8 cellular contexts compared by ENCODE assay signal in the genomic region with DNA sequence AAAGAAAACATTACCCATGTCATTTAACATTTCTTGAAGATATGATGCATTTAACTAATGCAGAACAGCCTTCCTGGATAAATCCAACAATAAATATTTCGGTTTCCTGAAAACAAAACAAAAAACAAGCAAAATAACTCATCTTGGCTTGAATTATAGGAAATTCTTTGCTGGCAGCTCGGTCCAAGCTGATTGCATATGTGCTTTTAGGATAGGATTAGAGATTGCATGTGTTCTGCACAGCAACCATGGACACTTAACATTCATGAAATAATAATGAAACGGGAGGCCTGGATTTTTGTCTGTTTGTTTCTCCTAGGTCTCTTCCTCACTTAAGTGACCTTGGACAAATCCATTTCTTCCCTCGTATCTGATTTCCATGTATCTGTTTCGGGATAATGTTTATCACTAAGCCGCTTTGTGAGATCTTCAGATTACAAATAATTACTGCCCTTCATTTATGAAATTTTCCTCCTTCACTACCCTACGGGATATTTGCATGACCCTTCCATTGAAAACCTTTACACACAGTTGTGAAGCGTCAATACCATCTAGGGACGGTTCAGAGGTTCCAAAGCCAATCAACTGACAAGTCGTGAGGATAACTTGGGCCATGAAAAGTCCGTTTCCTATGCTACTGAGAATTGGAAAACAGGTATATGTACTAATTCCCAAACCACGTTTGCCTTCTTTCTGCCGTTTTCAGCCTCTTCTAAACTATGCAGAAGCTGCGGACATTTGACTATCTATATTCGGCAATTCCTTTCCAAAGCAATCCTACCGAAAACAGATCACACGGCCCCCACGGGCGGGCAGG. TPM values are rescaled to one million over a fixed set of nuclear protein-coding genes. Genes with fewer than 3 reads are reported as not detected.
DNase-seq lines count a peak whose midpoint lies in the region; ATAC-seq, FAIRE-seq and TF ChIP-seq lines count a peak whose summit lies in the region.

No MANE protein-coding gene starts in this region.

- peaks cover 35% of the 10 kb centered on the region for H3K79me2 ChIP-seq in HepG2 (ENCODE audit: insufficient read depth, low read length)

- FAIRE-seq in HepG2 (lab: Jason Lieb, UNC), result no peak

- peak overlapping the region; percentile 82 to 97 (median 95) for H3K27ac Mint-ChIP-seq in CD8-positive, alpha-beta memory T cell

- TF ChIP-seq POLR2A in HepG2 (IDR thresholded peaks at IDR 0.05; ENCODE audit: insufficient read depth in 1 of 2, low read depth in 2 of 2, low read length in 2 of 2), result no peak; a peak in 1 of 4 replicates
- TF ChIP-seq POLR2A in thyroid gland (IDR thresholded peaks at IDR 0.05), result no peak

- peak overlapping the region; percentile 97 for H3K4me2 ChIP-seq in HepG2 (ENCODE audit: low read depth, low read length)

- peaks cover 9 to 49% (median 18%) of the 10 kb centered on the region in 3 donors for H3K36me3 Mint-ChIP-seq in CD8-positive, alpha-beta memory T cell

- CTCF ChIA-PET in CD8-positive, alpha-beta memory T cell (lab: Charles Lee), result interaction anchor here (0.6 to 3.0 kb wide), 6 partner anchors 27 to 587 kb away, joined by 3 to 33 read pairs (median 3); a partner anchor contains a TSS
- CTCF ChIA-PET in HepG2 (lab: Yijun Ruan, JAX; ENCODE audit: low intra/inter-chr PET ratio, low total read pairs), result no interaction called here

- TF ChIP-seq EP300 in HepG2 (IDR thresholded peaks at IDR 0.05; ENCODE audit: low read depth in 2 of 2, low read length in 2 of 2), result no peak
- no peak for TF ChIP-seq EP300 in HepG2 (CRISPR knock-in tag; IDR thresholded peaks at IDR 0.05; ENCODE audit: borderline replicate concordance)

- peak overlapping the region; percentile 42 for H3K4me3 ChIP-seq in CD8-positive, alpha-beta memory T cell (ENCODE audit: low read length)
- H3K4me3 ChIP-seq in HepG2 (replicated peaks in 1 of 3; ENCODE audit: insufficient read depth in 1 of 3, low read depth in 2 of 3, low read length in 3 of 3) (peak overlapping the region; percentile 67 to 95 (median 92)), thyroid gland (replicated peaks in 1 of 3) (peak overlapping the region; percentile 42 to 70 (median 60))

- no peak overlapping the region for H2AFZ ChIP-seq in HepG2 (ENCODE audit: low read length)

- no peaks in the 10 kb centered on the region for H3K27me3 Mint-ChIP-seq in CD8-positive, alpha-beta memory T cell

- POLR2A ChIA-PET in CD8-positive, alpha-beta memory T cell (lab: Charles Lee), result interaction anchor here (0.7 to 4.7 kb wide), 14 partner anchors 9 to 683 kb away, joined by 3 to 171 read pairs (median 5); a partner anchor contains a TSS
- POLR2A ChIA-PET in HepG2 (lab: Yijun Ruan, JAX), result interaction anchor here (0.8 to 3.9 kb wide), 21 partner anchors 8 to 633 kb away, joined by 3 to 45 read pairs (median 7); a partner anchor contains a TSS

- H3K4me1 Mint-ChIP-seq in CD8-positive, alpha-beta memory T cell, result peaks cover 35 to 49% (median 36%) of the 10 kb centered on the region in 3 donors

- in situ Hi-C loops in HepG2 (cut with HindIII; ENCODE audit: extremely low pct_ligation_motif_present, low pct_unique_long_range_greater_than_20kb), result no loop called here

- DNase-seq in CD8-positive, alpha-beta memory T cell, result no peak
- DNase-seq in HepG2 (ENCODE audit: low spot score), result no peak
- no peak for DNase-seq in thyroid gland
- no peak for DNase-seq in RPMI8226

- peaks cover 30% of the 10 kb centered on the region for H4K20me1 ChIP-seq in HepG2 (ENCODE audit: insufficient read depth, low read length)

- intact Hi-C loops in HepG2 (cut with micrococcal nuclease; ENCODE audit: unreplicated experiment) (loop anchor here (5.0 kb wide), 1 partner anchor 34 kb away; no protein-coding TSS in a partner anchor), thyroid gland (cut with DNase I) (loop anchor here (5.0 kb wide), 1 partner anchor 61 kb away; no protein-coding TSS in a partner anchor)

- H3K27ac ChIP-seq in CD8-positive, alpha-beta memory T cell (ENCODE audit: low read depth, low read length), result peak overlapping the region; percentile 66
- H3K27ac ChIP-seq in KOPT-K1 (ENCODE audit: low read depth, low read length, poor library complexity, severe bottlenecking) (peak overlapping the region; percentile 94), angular gyrus (ENCODE audit: low read depth, low read length) (peak overlapping the region; percentile 98), HepG2 (ENCODE audit: extremely low read length, insufficient read depth, low read length) (peak overlapping the region; percentile 98), thyroid gland (peak overlapping the region; percentile 94 to 99 (median 97))

- H3K4me3 Mint-ChIP-seq in CD8-positive, alpha-beta memory T cell, result peak overlapping the region; percentile 83 to 92 (median 89)

- TSS peak; percentile 75 for BruUV-seq in HepG2 (replicated peaks; lab: Mats Ljungman, UMichigan)

- 0 out of 3 replicates have a peak, but pooled peaks have one; percentile 1 for ATAC-seq in HepG2
- no peak for ATAC-seq in HG02623 (IDR thresholded peaks at IDR 0.05; ENCODE audit: unreplicated experiment)
- no peak for ATAC-seq in HG03520 (IDR thresholded peaks at IDR 0.05; ENCODE audit: unreplicated experiment)

- no peaks in the 10 kb centered on the region for H3K9me3 Mint-ChIP-seq in CD8-positive, alpha-beta memory T cell

- WGBS in HepG2 (ENCODE audit: low lambda C conversion rate), result 11% methylated on average over 19 of the region's 19 CpGs
- WGBS in thyroid gland, 2 donors, result 20% methylated on average over 18 to 19 of the region's 19 CpGs

- peaks cover 33% of the 10 kb centered on the region for H3K4me1 ChIP-seq in CD8-positive, alpha-beta memory T cell (ENCODE audit: insufficient read depth, low read length)
- H3K4me1 ChIP-seq in HepG2 (ENCODE audit: insufficient read depth, low read length) (peaks cover 24% of the 10 kb centered on the region), thyroid gland (peaks cover 20% of the 10 kb centered on the region in 2 donors)

- peaks cover 13% of the 10 kb centered on the region for H3K36me3 ChIP-seq in CD8-positive, alpha-beta memory T cell (ENCODE audit: insufficient read depth, low read length)
- H3K36me3 ChIP-seq in KOPT-K1 (ENCODE audit: insufficient read depth, low read length) (peaks cover 21% of the 10 kb centered on the region), HepG2 (replicated peaks in 1 of 2; ENCODE audit: control insufficient read depth in 1 of 2, insufficient read depth in 2 of 2, low read length in 2 of 2) (peaks cover 1 to 9% of the 10 kb centered on the region in 2 experiments; a peak in 3 of 5 replicates), thyroid gland (peaks cover 0 to 3% of the 10 kb centered on the region in 2 donors)

- no peaks in the 10 kb centered on the region for H3K27me3 ChIP-seq in CD8-positive, alpha-beta memory T cell (ENCODE audit: insufficient read depth, low read length, poor library complexity, severe bottlenecking)
- H3K27me3 ChIP-seq in HepG2 (ENCODE audit: control insufficient read depth in 1 of 2, insufficient read depth in 2 of 2, low read length in 2 of 2), result no peaks in the 10 kb centered on the region; a peak in 1 of 5 replicates
- H3K27me3 ChIP-seq in thyroid gland, result no peaks in the 10 kb centered on the region

- no peaks in the 10 kb centered on the region for H3K9me3 ChIP-seq in CD8-positive, alpha-beta memory T cell (ENCODE audit: low read length)
- no peaks in the 10 kb centered on the region for H3K9me3 ChIP-seq in KOPT-K1 (ENCODE audit: insufficient read depth, low read length, poor library complexity, severe bottlenecking)
- H3K9me3 ChIP-seq in HepG2 (ENCODE audit: low read length), result no peaks in the 10 kb centered on the region
- no peaks in the 10 kb centered on the region for H3K9me3 ChIP-seq in thyroid gland

- TF ChIP-seq CTCF in HepG2 (CRISPR knock-in tag; IDR thresholded peaks at IDR 0.05) (no peak), thyroid gland (IDR thresholded peaks at IDR 0.05) (no peak)

- peak overlapping the region; percentile 97 for H3K9ac ChIP-seq in HepG2 (ENCODE audit: insufficient read depth, low read depth, low read length)

- TF ChIP-seq RAD21 in HepG2 (CRISPR knock-in tag; IDR thresholded peaks at IDR 0.05), result no peak

TF ChIP-seq in HepG2, 621 proteins besides CTCF, POLR2A, EP300 and RAD21 (continues in another document):
- TF ChIP-seq ZBTB42 (CRISPR knock-in tag; IDR thresholded peaks at IDR 0.05) (0 out of 2 replicates have a peak, but pooled peaks have one; percentile 22), ELF3 (CRISPR knock-in tag; IDR thresholded peaks at IDR 0.05) (no peak), KLF12 (CRISPR knock-in tag; IDR thresholded peaks at IDR 0.05; ENCODE audit: borderline replicate concordance) (0 out of 2 replicates have a peak, but pooled peaks have one; percentile 10)
- TF ChIP-seq, protein P1, sequence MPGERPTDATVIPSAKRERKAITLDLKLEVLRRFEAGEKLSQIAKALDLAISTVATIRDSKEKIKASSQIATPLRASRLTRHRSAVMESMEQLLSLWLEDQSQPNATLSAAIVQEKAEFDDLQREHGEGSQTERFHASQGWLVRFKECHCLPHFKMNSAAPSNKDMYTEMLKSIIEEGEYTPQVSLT (CRISPR knock-in tag; IDR thresholded peaks at IDR 0.05; ENCODE audit: borderline replicate concordance, low read depth), result 0 out of 2 replicates have a peak, but pooled peaks have one; percentile 19

RNA-seq across cellular contexts. Expression of a gene that starts 1.3 kb away (rescaled TPM):
- total RNA-seq in CD8-positive, alpha-beta memory T cell, result 100 to 1,000 TPM; 356 to 372 TPM
- 803 TPM for polyA plus RNA-seq in CD8-positive, alpha-beta memory T cell
- 221 and 312 TPM in 2 replicates for total RNA-seq in HepG2 (2016; rRNA removed; fragmentation: Illumina TruSeq; extraction: Trizol)
- total RNA-seq in HepG2 (2016; cell fraction: cytosol; rRNA removed; fragmentation: Illumina TruSeq; extraction: Trizol; ENCODE audit: low read depth), result 48.7 and 49.7 TPM in 2 replicates
- total RNA-seq in HepG2 (2016; cell fraction: insoluble cytoplasmic fraction; rRNA removed; fragmentation: Illumina TruSeq; extraction: Trizol), result 221 and 332 TPM in 2 replicates
- total RNA-seq in HepG2 (2016; cell fraction: membrane; rRNA removed; fragmentation: Illumina TruSeq; extraction: Trizol), result 115 and 120 TPM in 2 replicates
- total RNA-seq in HepG2 (2016; cell fraction: nucleus; rRNA removed; fragmentation: Illumina TruSeq; extraction: Trizol), result 113 and 117 TPM in 2 replicates
- polyA plus RNA-seq in HepG2 (2011; rRNA removed), result 244 and 320 TPM in 2 replicates
- 305 and 322 TPM in 2 replicates for polyA plus RNA-seq in HepG2 (2011; cell fraction: cytosol; rRNA removed)
- 46.1 and 49.0 TPM in 2 replicates for polyA plus RNA-seq in HepG2 (2011; cell fraction: nucleus; rRNA removed)
- polyA plus RNA-seq in HepG2 (2012), result 222 and 335 TPM in 2 replicates
- polyA plus RNA-seq in HepG2 (2016; cell fraction: cytosol; fragmentation: Illumina TruSeq; extraction: Trizol; ENCODE audit: low read depth), result 115 and 127 TPM in 2 replicates
- 671 and 752 TPM in 2 replicates for polyA plus RNA-seq in HepG2 (2016; cell fraction: insoluble cytoplasmic fraction; fragmentation: Illumina TruSeq; extraction: Trizol; ENCODE audit: low read depth)
- polyA plus RNA-seq in HepG2 (2016; cell fraction: membrane; fragmentation: Illumina TruSeq; extraction: Trizol; ENCODE audit: low read depth), result 212 and 224 TPM in 2 replicates
- 301 and 310 TPM in 2 replicates for polyA plus RNA-seq in HepG2 (2016; cell fraction: nucleus; fragmentation: Illumina TruSeq; extraction: Trizol; ENCODE audit: insufficient read depth, low read depth)
- 36.8 and 90.2 TPM in 2 replicates for polyA minus RNA-seq in HepG2 (2011; rRNA and poly(A)+ RNA removed; ENCODE audit: low replicate concordance)
- 57.0 and 59.4 TPM in 2 replicates for polyA minus RNA-seq in HepG2 (2011; cell fraction: cytosol; rRNA and poly(A)+ RNA removed)
- polyA minus RNA-seq in HepG2 (2011; cell fraction: nucleus; rRNA and poly(A)+ RNA removed), result 29.9 and 35.4 TPM in 2 replicates
- total RNA-seq in thyroid gland, result 100 to 1,000 TPM; 304 to 610 (median 445) TPM

Comparison
In these comparisons a context has a peak if more than half of its experiments do, and no peak if none do; other contexts are left out.
1. H3K4me3 ChIP-seq: peak in every context shown above with its lines; median percentile 92 in HepG2; 60 in thyroid gland; 42 in CD8-positive, alpha-beta memory T cell.